In genomic region chrX:3169421-3169820, GRCh38 we compare ENCODE assay signal across 1 cellular context.
TF ChIP-seq lines count a peak whose summit lies in the region.

No MANE protein-coding gene starts in this region.

TF ChIP-seq in H1, 55 proteins besides CTCF, POLR2A, EP300 and RAD21 (continued from another document):
- TF ChIP-seq EGR1 (IDR thresholded peaks at IDR 0.05; ENCODE audit: borderline replicate concordance, low read depth, low read length) = no peak
